In genomic region chr9:99896119-99896518, GRCh38 we compare ENCODE assay signal across 24 cellular contexts.
"Had no signal": no experiment of that assay in that cellular context is flagged by ENCODE, and none has a peak within 500 bp of the region (broad histone marks: within the 10 kb centered on the region; RNA-seq: fewer than 3 reads in every experiment).

No MANE protein-coding gene starts in this region.

- H3K9me3 ChIP-seq: colonic mucosa, esophagus muscularis mucosa, gastroesophageal sphincter, heart left ventricle, ovary, psoas muscle, sigmoid colon, stomach, tibial artery had no signal

- H3K36me3 ChIP-seq: colonic mucosa, esophagus muscularis mucosa, gastroesophageal sphincter, heart left ventricle, ovary, sigmoid colon, stomach, tibial artery had no signal

- ATAC-seq: foreskin keratinocyte; gastroesophageal sphincter; heart left ventricle; left lobe of liver; natural killer cell; psoas muscle; right cardiac atrium; stimulated activated effector memory CD8-positive, alpha-beta T cell treated with anti-CD3 and anti-CD28 coated beads, Interleukin-12 subunit alpha, Interleukin-12 subunit beta, amount 100 ng/mL, for 72 hours had no signal

- DNase-seq: colonic mucosa; effector CD8-positive, alpha-beta T cell; foreskin keratinocyte; heart left ventricle; kidney; natural killer cell; occipital lobe; ovary; posterior cingulate gyrus; psoas muscle; sigmoid colon; stimulated activated CD4-positive, alpha-beta T cell treated with anti-CD3 and anti-CD28 coated beads, Interleukin-2, amount 100 ng/mL, for 24 hours; stimulated activated CD4-positive, alpha-beta T cell treated with anti-CD3 and anti-CD28 coated beads, Interleukin-4, amount 100 ng/mL, for 24 hours; stimulated activated naive CD4-positive, alpha-beta T cell treated with Interleukin-2 at 50 U/mL for 16 hours; stomach; tibial artery had no signal

- H3K27ac ChIP-seq: colonic mucosa, esophagus muscularis mucosa, foreskin keratinocyte, gastroesophageal sphincter, heart left ventricle, hepatocyte, ovary, psoas muscle, sigmoid colon, stomach, tibial artery had no signal

- H3K9me3 Mint-ChIP-seq: dendritic cell treated with granulocyte-macrophage colony-stimulating factor and Interleukin-4, amounts not matched to agents 40 ng/mL and 50 ng/mL, for 4 days; natural killer cell; stimulated activated effector memory CD8-positive, alpha-beta T cell treated with anti-CD3 and anti-CD28 coated beads, Interleukin-12 subunit alpha, Interleukin-12 subunit beta, amount 100 ng/mL, for 72 hours; type B pancreatic cell had no signal

- H3K36me3 Mint-ChIP-seq: natural killer cell; stimulated activated effector memory CD8-positive, alpha-beta T cell treated with anti-CD3 and anti-CD28 coated beads, Interleukin-12 subunit alpha, Interleukin-12 subunit beta, amount 100 ng/mL, for 72 hours; type B pancreatic cell had no signal

- H3K4me1 ChIP-seq: colonic mucosa, esophagus muscularis mucosa, foreskin keratinocyte, gastroesophageal sphincter, heart left ventricle, psoas muscle, sigmoid colon, stomach, tibial artery had no signal

- H3K4me3 ChIP-seq: colonic mucosa, esophagus muscularis mucosa, gastroesophageal sphincter, heart left ventricle, hepatocyte, ovary, psoas muscle, sigmoid colon, stomach, tibial artery had no signal

- H3K4me1 Mint-ChIP-seq: natural killer cell; stimulated activated effector memory CD8-positive, alpha-beta T cell treated with anti-CD3 and anti-CD28 coated beads, Interleukin-12 subunit alpha, Interleukin-12 subunit beta, amount 100 ng/mL, for 72 hours had no signal

- H3K27me3 ChIP-seq: colonic mucosa, esophagus muscularis mucosa, gastroesophageal sphincter, heart left ventricle, ovary, sigmoid colon, stomach, tibial artery had no signal

- H3K27ac Mint-ChIP-seq: dendritic cell treated with granulocyte-macrophage colony-stimulating factor and Interleukin-4, amounts not matched to agents 40 ng/mL and 50 ng/mL, for 4 days; natural killer cell; stimulated activated effector memory CD8-positive, alpha-beta T cell treated with anti-CD3 and anti-CD28 coated beads, Interleukin-12 subunit alpha, Interleukin-12 subunit beta, amount 100 ng/mL, for 72 hours; type B pancreatic cell had no signal

- H3K4me3 Mint-ChIP-seq: dendritic cell treated with granulocyte-macrophage colony-stimulating factor and Interleukin-4, amounts not matched to agents 40 ng/mL and 50 ng/mL, for 4 days; natural killer cell; stimulated activated effector memory CD8-positive, alpha-beta T cell treated with anti-CD3 and anti-CD28 coated beads, Interleukin-12 subunit alpha, Interleukin-12 subunit beta, amount 100 ng/mL, for 72 hours; type B pancreatic cell had no signal
